Comparison of ENCODE assay signal across 26 cellular contexts in the genomic region with DNA sequence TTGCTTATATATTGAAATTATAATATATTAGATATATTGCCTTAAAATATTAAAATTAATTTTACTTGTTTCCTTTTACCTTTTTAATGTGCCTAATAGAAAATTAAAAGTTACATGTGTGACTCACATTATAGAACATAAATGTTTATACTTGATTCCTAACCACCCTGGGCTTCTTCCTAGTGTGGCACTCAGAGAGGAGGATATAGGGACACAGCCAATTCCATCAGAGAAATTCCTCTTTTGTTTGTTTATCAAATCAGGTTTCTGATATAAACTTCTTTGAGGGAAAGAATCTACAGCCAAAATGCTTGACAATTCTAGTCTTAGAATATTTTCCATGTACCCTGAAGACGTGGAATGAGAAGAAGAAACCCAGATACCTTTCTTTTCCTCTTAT.
"Had no signal": no experiment of that assay in that cellular context is flagged by ENCODE, and none has a peak within 500 bp of the region (broad histone marks: within the 10 kb centered on the region; RNA-seq: fewer than 3 reads in every experiment).

No MANE protein-coding gene starts in this region.

- H2AFZ ChIP-seq: hepatocyte had no signal

- DNase-seq: colonic mucosa; cortex of kidney; dermis blood vessel endothelial cell; dorsolateral prefrontal cortex; effector CD4-positive, alpha-beta T cell; effector CD8-positive, alpha-beta T cell; effector memory CD4-positive, alpha-beta T cell; effector memory CD8-positive, alpha-beta T cell; endodermal cell; erythroblast; esophagus squamous epithelium; foreskin fibroblast; foreskin keratinocyte; foreskin melanocyte; gastrocnemius medialis; glutamatergic neuron; head of caudate nucleus; heart left ventricle; heart right ventricle had no signal

- H3K4me1 ChIP-seq: colonic mucosa, esophagus squamous epithelium, foreskin keratinocyte, gastrocnemius medialis, heart left ventricle, heart right ventricle had no signal

- H3K27me3 ChIP-seq: colonic mucosa, esophagus muscularis mucosa, esophagus squamous epithelium, foreskin keratinocyte, gastrocnemius medialis, gastroesophageal sphincter, heart left ventricle, heart right ventricle, hepatocyte had no signal

- H3K27ac ChIP-seq: colonic mucosa, coronary artery, dorsolateral prefrontal cortex, epithelial cell of prostate, esophagus muscularis mucosa, esophagus squamous epithelium, foreskin keratinocyte, gastrocnemius medialis, gastroesophageal sphincter, heart left ventricle, heart right ventricle, hepatocyte had no signal

- ATAC-seq: effector memory CD8-positive, alpha-beta T cell; esophagus mucosa; foreskin keratinocyte; gastrocnemius medialis; gastroesophageal sphincter; heart left ventricle; heart right ventricle had no signal

- H3K4me3 ChIP-seq: colonic mucosa, coronary artery, dorsolateral prefrontal cortex, esophagus muscularis mucosa, esophagus squamous epithelium, gastrocnemius medialis, gastroesophageal sphincter, heart left ventricle, heart right ventricle, hepatocyte had no signal

- H3K4me2 ChIP-seq: hepatocyte had no signal

- H3K27ac Mint-ChIP-seq: dendritic cell treated with granulocyte-macrophage colony-stimulating factor and Interleukin-4, amounts not matched to agents 40 ng/mL and 50 ng/mL, for 4 days; effector memory CD8-positive, alpha-beta T cell; endodermal cell had no signal

- H3K36me3 ChIP-seq: colonic mucosa, esophagus muscularis mucosa, esophagus squamous epithelium, gastrocnemius medialis, heart left ventricle, heart right ventricle had no signal

- H3K9me3 ChIP-seq: colonic mucosa, esophagus muscularis mucosa, esophagus squamous epithelium, gastrocnemius medialis, gastroesophageal sphincter, heart left ventricle, heart right ventricle had no signal
